ENCODE assay signal across 24 cellular contexts in the genomic region with DNA sequence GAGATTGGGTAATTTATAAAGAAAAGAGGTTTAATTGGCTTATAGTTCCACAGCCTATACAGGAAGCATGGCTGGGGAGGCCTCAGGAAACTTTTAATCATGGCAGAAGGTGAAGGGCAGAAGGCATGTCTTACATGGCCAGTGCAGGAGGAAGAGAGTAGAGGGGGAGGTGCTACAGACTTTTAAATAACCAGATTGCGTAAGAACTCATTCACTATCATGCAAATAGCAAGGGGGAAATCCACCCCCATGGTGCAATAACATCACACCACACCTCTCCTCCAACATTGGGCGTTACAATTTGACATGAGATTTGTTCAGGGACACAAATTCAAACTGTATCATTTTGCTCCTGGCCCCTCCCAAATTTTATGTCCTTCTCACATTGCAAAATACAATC.
"Had no signal": no experiment of that assay in that cellular context is flagged by ENCODE, and none has a peak within 500 bp of the region (broad histone marks: within the 10 kb centered on the region; RNA-seq: fewer than 3 reads in every experiment).

No MANE protein-coding gene starts in this region.

- DNase-seq: activated CD4-positive, alpha-beta memory T cell treated with anti-CD3 and anti-CD28 coated beads, Interleukin-2, amount 10 ng/mL, durations not matched to agents 7 days and 5 days; activated CD4-positive, alpha-beta T cell treated with anti-CD3 and anti-CD28 coated beads for 1 hour; activated CD4-positive, alpha-beta T cell treated with anti-CD3 and anti-CD28 coated beads for 4 hours; activated CD4-positive, alpha-beta T cell treated with anti-CD3 and anti-CD28 coated beads, Interleukin-2, amount 10 ng/mL, durations not matched to agents 7 days and 5 days; activated CD4-positive, alpha-beta T cell treated with anti-CD3 and anti-CD28 coated beads, Interleukin-2, amount 50 U/mL, for 4 hours; activated CD8-positive, alpha-beta memory T cell treated with anti-CD3 and anti-CD28 coated beads, Interleukin-2, amount 50 U/mL, for 48 hours; activated gamma-delta T cell; activated naive CD4-positive, alpha-beta T cell; activated naive CD4-positive, alpha-beta T cell treated with anti-CD3 and anti-CD28 coated beads, Interleukin-2, amount 10 ng/mL, durations not matched to agents 7 days and 5 days; activated naive CD8-positive, alpha-beta T cell treated with anti-CD3 and anti-CD28 coated beads, Interleukin-2, amount 10 ng/mL, durations not matched to agents 7 days and 5 days; activated T-cell treated with anti-CD3 and anti-CD28 coated beads for 4 hours; activated T-cell treated with anti-CD3 and anti-CD28 coated beads, Interleukin-2, amount 50 U/mL, for 24 hours; activated T-cell treated with anti-CD3 and anti-CD28 coated beads, Interleukin-2, amount 50 U/mL, for 72 hours; brain microvascular endothelial cell; dorsolateral prefrontal cortex; effector memory CD4-positive, alpha-beta T cell; endodermal cell; foreskin fibroblast; head of caudate nucleus; T-helper 2 cell had no signal

- H3K4me3 ChIP-seq: coronary artery, dorsolateral prefrontal cortex had no signal

- ATAC-seq: activated naive CD4-positive, alpha-beta T cell treated with anti-CD3 and anti-CD28 coated beads, Interleukin-2, amount 50 U/mL, for 72 hours; activated T-cell treated with anti-CD3 and anti-CD28 coated beads, Interleukin-2, amount 50 U/mL, for 72 hours; esophagus mucosa; WTC11 had no signal
